ENCODE assay signal across 2 cellular contexts in genomic region chr13:48159436-48160225, GRCh38.
TF ChIP-seq lines count a peak whose summit lies in the region.

No MANE protein-coding gene starts in this region.

TF ChIP-seq in A549, 52 proteins besides CTCF, POLR2A, EP300 and RAD21 (continued from another document):
- no peak for TF ChIP-seq MAX (IDR thresholded peaks at IDR 0.05)
- TF ChIP-seq, protein P1, sequence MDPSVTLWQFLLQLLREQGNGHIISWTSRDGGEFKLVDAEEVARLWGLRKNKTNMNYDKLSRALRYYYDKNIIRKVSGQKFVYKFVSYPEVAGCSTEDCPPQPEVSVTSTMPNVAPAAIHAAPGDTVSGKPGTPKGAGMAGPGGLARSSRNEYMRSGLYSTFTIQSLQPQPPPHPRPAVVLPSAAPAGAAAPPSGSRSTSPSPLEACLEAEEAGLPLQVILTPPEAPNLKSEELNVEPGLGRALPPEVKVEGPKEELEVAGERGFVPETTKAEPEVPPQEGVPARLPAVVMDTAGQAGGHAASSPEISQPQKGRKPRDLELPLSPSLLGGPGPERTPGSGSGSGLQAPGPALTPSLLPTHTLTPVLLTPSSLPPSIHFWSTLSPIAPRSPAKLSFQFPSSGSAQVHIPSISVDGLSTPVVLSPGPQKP (IDR thresholded peaks at IDR 0.05; ENCODE audit: low read depth, low read length): no peak
- no peak for TF ChIP-seq JUNB (IDR thresholded peaks at IDR 0.05)
- no peak for TF ChIP-seq MAZ (IDR thresholded peaks at IDR 0.05; ENCODE audit: borderline replicate concordance, low read depth, low read length)
- TF ChIP-seq ZC3H11A (IDR thresholded peaks at IDR 0.05): no peak
- no peak for TF ChIP-seq HOXB13 (CRISPR knock-in tag; IDR thresholded peaks at IDR 0.05; ENCODE audit: low read depth)
- TF ChIP-seq E2F6 (IDR thresholded peaks at IDR 0.05; ENCODE audit: borderline replicate concordance, low read depth): no peak
- no peak for TF ChIP-seq ZFP36 (IDR thresholded peaks at IDR 0.05; ENCODE audit: borderline replicate concordance, partially characterized antibody)

TF ChIP-seq in WTC11, 78 proteins besides CTCF, POLR2A, EP300 and RAD21 (continued from another document):
- TF ChIP-seq SOX15 (CRISPR knock-in tag; IDR thresholded peaks at IDR 0.05): no peak
- no peak for TF ChIP-seq FOXJ3 (CRISPR knock-in tag; IDR thresholded peaks at IDR 0.05; ENCODE audit: borderline replicate concordance)
- no peak for TF ChIP-seq NR3C1 (CRISPR knock-in tag; conservative IDR thresholded peaks at IDR 0.05; ENCODE audit: low read depth)
- TF ChIP-seq, protein P2, sequence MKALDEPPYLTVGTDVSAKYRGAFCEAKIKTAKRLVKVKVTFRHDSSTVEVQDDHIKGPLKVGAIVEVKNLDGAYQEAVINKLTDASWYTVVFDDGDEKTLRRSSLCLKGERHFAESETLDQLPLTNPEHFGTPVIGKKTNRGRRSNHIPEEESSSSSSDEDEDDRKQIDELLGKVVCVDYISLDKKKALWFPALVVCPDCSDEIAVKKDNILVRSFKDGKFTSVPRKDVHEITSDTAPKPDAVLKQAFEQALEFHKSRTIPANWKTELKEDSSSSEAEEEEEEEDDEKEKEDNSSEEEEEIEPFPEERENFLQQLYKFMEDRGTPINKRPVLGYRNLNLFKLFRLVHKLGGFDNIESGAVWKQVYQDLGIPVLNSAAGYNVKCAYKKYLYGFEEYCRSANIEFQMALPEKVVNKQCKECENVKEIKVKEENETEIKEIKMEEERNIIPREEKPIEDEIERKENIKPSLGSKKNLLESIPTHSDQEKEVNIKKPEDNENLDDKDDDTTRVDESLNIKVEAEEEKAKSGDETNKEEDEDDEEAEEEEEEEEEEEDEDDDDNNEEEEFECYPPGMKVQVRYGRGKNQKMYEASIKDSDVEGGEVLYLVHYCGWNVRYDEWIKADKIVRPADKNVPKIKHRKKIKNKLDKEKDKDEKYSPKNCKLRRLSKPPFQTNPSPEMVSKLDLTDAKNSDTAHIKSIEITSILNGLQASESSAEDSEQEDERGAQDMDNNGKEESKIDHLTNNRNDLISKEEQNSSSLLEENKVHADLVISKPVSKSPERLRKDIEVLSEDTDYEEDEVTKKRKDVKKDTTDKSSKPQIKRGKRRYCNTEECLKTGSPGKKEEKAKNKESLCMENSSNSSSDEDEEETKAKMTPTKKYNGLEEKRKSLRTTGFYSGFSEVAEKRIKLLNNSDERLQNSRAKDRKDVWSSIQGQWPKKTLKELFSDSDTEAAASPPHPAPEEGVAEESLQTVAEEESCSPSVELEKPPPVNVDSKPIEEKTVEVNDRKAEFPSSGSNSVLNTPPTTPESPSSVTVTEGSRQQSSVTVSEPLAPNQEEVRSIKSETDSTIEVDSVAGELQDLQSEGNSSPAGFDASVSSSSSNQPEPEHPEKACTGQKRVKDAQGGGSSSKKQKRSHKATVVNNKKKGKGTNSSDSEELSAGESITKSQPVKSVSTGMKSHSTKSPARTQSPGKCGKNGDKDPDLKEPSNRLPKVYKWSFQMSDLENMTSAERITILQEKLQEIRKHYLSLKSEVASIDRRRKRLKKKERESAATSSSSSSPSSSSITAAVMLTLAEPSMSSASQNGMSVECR (CRISPR knock-in tag; IDR thresholded peaks at IDR 0.05; ENCODE audit: borderline replicate concordance): no peak
- TF ChIP-seq, protein P3, sequence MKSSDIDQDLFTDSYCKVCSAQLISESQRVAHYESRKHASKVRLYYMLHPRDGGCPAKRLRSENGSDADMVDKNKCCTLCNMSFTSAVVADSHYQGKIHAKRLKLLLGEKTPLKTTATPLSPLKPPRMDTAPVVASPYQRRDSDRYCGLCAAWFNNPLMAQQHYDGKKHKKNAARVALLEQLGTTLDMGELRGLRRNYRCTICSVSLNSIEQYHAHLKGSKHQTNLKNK (CRISPR knock-in tag; IDR thresholded peaks at IDR 0.05): no peak
- no peak for TF ChIP-seq IRF2 (CRISPR knock-in tag; IDR thresholded peaks at IDR 0.05; ENCODE audit: borderline replicate concordance, low read depth)
- no peak for TF ChIP-seq ZNF423 (CRISPR knock-in tag; IDR thresholded peaks at IDR 0.05)
- no peak for TF ChIP-seq ATF6 (CRISPR knock-in tag; IDR thresholded peaks at IDR 0.05)
- no peak for TF ChIP-seq TCF7 (CRISPR knock-in tag; IDR thresholded peaks at IDR 0.05; ENCODE audit: low read depth)
- TF ChIP-seq SP1 (CRISPR knock-in tag; conservative IDR thresholded peaks at IDR 0.05): no peak
